In genomic region chr10:100966887-100967286, GRCh38 we compare ENCODE assay signal across 29 cellular contexts. TPM values are rescaled to one million over a fixed set of nuclear protein-coding genes. Genes with fewer than 3 reads are reported as not detected.
DNase-seq lines count a peak whose midpoint lies in the region; ATAC-seq, FAIRE-seq and TF ChIP-seq lines count a peak whose summit lies in the region.
"Had no signal": no experiment of that assay in that cellular context is flagged by ENCODE, and none has a peak within 500 bp of the region (broad histone marks: within the 10 kb centered on the region; RNA-seq: fewer than 3 reads in every experiment).

No MANE protein-coding gene starts in this region.

- WGBS in HepG2 (ENCODE audit: low lambda C conversion rate): 71% methylated on average over 2 of the region's 2 CpGs
- 67% methylated on average over 1 of the region's 2 CpGs for WGBS in right lobe of liver (ENCODE audit: insufficient coverage, low coverage, low lambda C conversion rate, missing lambda C conversion rate)
- 62% methylated on average over 2 of the region's 2 CpGs for WGBS in esophagus muscularis mucosa
- 60 to 73% methylated on average over 2 of the region's 2 CpGs for WGBS in transverse colon (ENCODE audit: low coverage in 1 of 2), 2 donors

- no peak overlapping the region for H3K9ac ChIP-seq in HepG2 (ENCODE audit: insufficient read depth, low read depth, low read length)
- H3K9ac ChIP-seq: BLaER1 had no signal

- H3K36me3 ChIP-seq in HepG2 (replicated peaks in 1 of 2; ENCODE audit: control insufficient read depth in 1 of 2, insufficient read depth in 2 of 2, low read length in 2 of 2) (peaks cover 0 to 9% of the 10 kb centered on the region in 2 experiments; a peak in 1 of 5 replicates), right lobe of liver (peaks cover 0 to 7% (median 2%) of the 10 kb centered on the region in 4 donors), esophagus muscularis mucosa (peaks cover 12 to 44% (median 30%) of the 10 kb centered on the region in 4 donors), transverse colon (peaks cover 0 to 15% (median under 1%) of the 10 kb centered on the region in 4 donors), A673 (ENCODE audit: insufficient read depth, low read length, poor library complexity, severe bottlenecking) (peaks cover 12% of the 10 kb centered on the region)
- H3K36me3 ChIP-seq: BE2C had no signal

- H3K4me2 ChIP-seq in HepG2 (ENCODE audit: low read depth, low read length): no peak overlapping the region
- H3K4me2 ChIP-seq: A549, BLaER1 had no signal

- TF ChIP-seq EP300 in HepG2 (IDR thresholded peaks at IDR 0.05; ENCODE audit: low read depth in 2 of 2, low read length in 2 of 2) (no peak), HepG2 (CRISPR knock-in tag; IDR thresholded peaks at IDR 0.05; ENCODE audit: borderline replicate concordance) (no peak), esophagus muscularis mucosa (IDR thresholded peaks at IDR 0.05) (no peak), transverse colon (IDR thresholded peaks at IDR 0.05; ENCODE audit: low read depth) (no peak)

- no peak overlapping the region for H2AFZ ChIP-seq in HepG2 (ENCODE audit: low read length)

- H3K27me3 ChIP-seq in HepG2 (ENCODE audit: control insufficient read depth in 1 of 2, insufficient read depth in 2 of 2, low read length in 2 of 2): no peaks in the 10 kb centered on the region; a peak in 1 of 5 replicates
- H3K27me3 ChIP-seq in right lobe of liver: no peaks in the 10 kb centered on the region
- H3K27me3 ChIP-seq in esophagus muscularis mucosa: peaks cover 0 to 5% (median 0%) of the 10 kb centered on the region in 4 donors
- H3K27me3 ChIP-seq in transverse colon: no peaks in the 10 kb centered on the region
- no peaks in the 10 kb centered on the region for H3K27me3 ChIP-seq in A673 (replicated peaks; ENCODE audit: insufficient read depth, low read depth, low read length, poor library complexity)
- H3K27me3 ChIP-seq: BE2C, BLaER1 had no signal

- in situ Hi-C loops in HepG2 (cut with HindIII; ENCODE audit: extremely low pct_ligation_motif_present, low pct_unique_long_range_greater_than_20kb) (no loop called here), transverse colon (cut with MboI; ENCODE audit: low pct_ligation_motif_present in 1 of 4, low pct_unique_long_range_greater_than_20kb in 1 of 4, low sequenced_read_pairs in 3 of 4) (no loop called here)

- BruUV-seq in HepG2 (replicated peaks; lab: Mats Ljungman, UMichigan) (no TSS peak), A673 (replicated peaks; lab: Mats Ljungman, UMichigan) (no TSS peak)

- H3K9me3 ChIP-seq in HepG2 (ENCODE audit: low read length): no peaks in the 10 kb centered on the region
- H3K9me3 ChIP-seq in right lobe of liver: no peaks in the 10 kb centered on the region
- no peaks in the 10 kb centered on the region for H3K9me3 ChIP-seq in esophagus muscularis mucosa
- H3K9me3 ChIP-seq in transverse colon: no peaks in the 10 kb centered on the region
- H3K9me3 ChIP-seq in A673 (ENCODE audit: low read depth, low read length, poor library complexity, severe bottlenecking): no peaks in the 10 kb centered on the region
- H3K9me3 ChIP-seq: A549, BE2C, BLaER1 had no signal

- POLR2A ChIA-PET in HepG2 (lab: Yijun Ruan, JAX) (interaction anchor here (0.8 to 12.6 kb wide), 3 partner anchors 8 to 25 kb away, joined by 3 to 277 read pairs (median 3); partner anchors contain the start of genes LZTS2, MRPL43 and TWNK), HEK293T (lab: Yijun Ruan, JAX) (interaction anchor here (1.2 to 2.0 kb wide), 2 partner anchors 20 to 53 kb away, joined by 4 to 5 read pairs; partner anchors contain the start of genes MRPL43 and TWNK), A673 (lab: Charles Lee; ENCODE audit: low non-redundant PET) (no interaction called here)

- ATAC-seq in HepG2: no peak
- ATAC-seq in right lobe of liver: no peak
- ATAC-seq: A549, GM12878 had no signal

- peaks cover 84% of the 10 kb centered on the region for H3K4me1 ChIP-seq in HepG2 (ENCODE audit: insufficient read depth, low read length)
- H3K4me1 ChIP-seq in right lobe of liver: peaks cover 0 to 33% (median 10%) of the 10 kb centered on the region in 4 donors
- H3K4me1 ChIP-seq in esophagus muscularis mucosa: peaks cover 7 to 25% (median 19%) of the 10 kb centered on the region in 4 donors
- H3K4me1 ChIP-seq in transverse colon: peaks cover 8 to 36% (median 20%) of the 10 kb centered on the region in 4 donors
- H3K4me1 ChIP-seq in A673 (ENCODE audit: insufficient read depth, low read length, poor library complexity, severe bottlenecking): peaks cover 6% of the 10 kb centered on the region
- H3K4me1 ChIP-seq: BE2C had no signal

- H3K79me2 ChIP-seq in HepG2 (ENCODE audit: insufficient read depth, low read length): peaks cover 20% of the 10 kb centered on the region

- no peak overlapping the region for H3K4me3 ChIP-seq in HepG2 (replicated peaks in 1 of 3; ENCODE audit: insufficient read depth in 1 of 3, low read depth in 2 of 3, low read length in 3 of 3)
- no peak overlapping the region for H3K4me3 ChIP-seq in right lobe of liver
- H3K4me3 ChIP-seq in esophagus muscularis mucosa: no peak overlapping the region
- H3K4me3 ChIP-seq in transverse colon: no peak overlapping the region
- H3K4me3 ChIP-seq in A673 (ENCODE audit: low read depth, low read length, poor library complexity, severe bottlenecking): no peak overlapping the region
- no peak overlapping the region for H3K4me3 ChIP-seq in foreskin fibroblast (ENCODE audit: low read depth in 1 of 2, low read length in 2 of 2)
- H3K4me3 ChIP-seq: A549, BLaER1, GM12878 had no signal

- TF ChIP-seq POLR2A in HepG2 (IDR thresholded peaks at IDR 0.05; ENCODE audit: insufficient read depth in 1 of 2, low read depth in 2 of 2, low read length in 2 of 2) (0 out of 4 replicates have a peak, but pooled peaks of 1 of the 2 experiments have one; percentile 17), right lobe of liver (IDR thresholded peaks at IDR 0.05) (no peak), esophagus muscularis mucosa (IDR thresholded peaks at IDR 0.05; ENCODE audit: low read depth) (no peak), transverse colon (IDR thresholded peaks at IDR 0.05) (no peak)

- no peaks in the 10 kb centered on the region; the same call in 1 of the 2 replicates for H4K20me1 ChIP-seq in HepG2 (ENCODE audit: insufficient read depth, low read length)
- H4K20me1 ChIP-seq: BLaER1 had no signal

- no peak for DNase-seq in HepG2 (ENCODE audit: low spot score)
- DNase-seq in right lobe of liver: no peak
- DNase-seq in HEK293T (ENCODE audit: extremely low spot score): no peak
- peak; percentile 37 for DNase-seq in esophagus muscularis mucosa (ENCODE audit: extremely low spot score)
- DNase-seq in transverse colon: no peak
- no peak for DNase-seq in A673 (ENCODE audit: low spot score)
- DNase-seq in activated naive CD4-positive, alpha-beta T cell treated with anti-CD3 and anti-CD28 coated beads, Interleukin-2, amount 50 U/mL, for 16 hours: no peak
- DNase-seq in foreskin fibroblast: no peak
- DNase-seq: ACHN; BE2C; C1 segment of cervical spinal cord; CD4-positive, alpha-beta memory T cell; CD4-positive, CD25-positive, alpha-beta regulatory T cell; CD8-positive, alpha-beta memory T cell; COR-L47; DMS 273 treated with DMSO at 0.1 percent for 48 hours; DMS153; DMS53; DMS79; DND-41; EL; GDM1 had no signal

- H3K27ac ChIP-seq in HepG2 (ENCODE audit: extremely low read length, insufficient read depth, low read length) (peak overlapping the region; percentile 36), right lobe of liver (no peak overlapping the region), esophagus muscularis mucosa (replicated peaks in 1 of 4) (no peak overlapping the region), transverse colon (peak overlapping the region in 3 of 4 donors; percentile 81 to 91 (median 90)), A673 (ENCODE audit: low read depth, low read length, poor library complexity, severe bottlenecking) (no peak overlapping the region)
- H3K27ac ChIP-seq: A549, BLaER1 had no signal

- FAIRE-seq in HepG2 (lab: Jason Lieb, UNC): no peak
- FAIRE-seq: A549, GM12878, GM12892, GM18507 had no signal

- CTCF ChIA-PET in HepG2 (lab: Yijun Ruan, JAX; ENCODE audit: low intra/inter-chr PET ratio, low total read pairs) (no interaction called here), HEK293T (lab: Yijun Ruan, JAX) (no interaction called here), A673 (lab: Charles Lee) (no interaction called here)

- intact Hi-C loops in HepG2 (cut with micrococcal nuclease; ENCODE audit: unreplicated experiment): no loop called here
- intact Hi-C loops in right lobe of liver (cut with DNase I): no loop called here
- intact Hi-C loops in esophagus muscularis mucosa (cut with DNase I): loop anchor here (10.0 kb wide), 1 partner anchor 48 kb away; no protein-coding TSS in a partner anchor
- intact Hi-C loops in transverse colon (cut with DNase I; ENCODE audit: low total_unique reads): loop anchor here (10.0 kb wide), 1 partner anchor 48 kb away; no protein-coding TSS in a partner anchor
- intact Hi-C loops in A673 (cut with micrococcal nuclease; ENCODE audit: unreplicated experiment): no loop called here

- TF ChIP-seq RAD21 in HepG2 (CRISPR knock-in tag; IDR thresholded peaks at IDR 0.05): no peak

- TF ChIP-seq CTCF in HepG2 (CRISPR knock-in tag; IDR thresholded peaks at IDR 0.05) (no peak), right lobe of liver (IDR thresholded peaks at IDR 0.05) (no peak), esophagus muscularis mucosa (IDR thresholded peaks at IDR 0.05) (no peak), transverse colon (IDR thresholded peaks at IDR 0.05) (no peak), A673 (conservative IDR thresholded peaks at IDR 0.05; ENCODE audit: low read depth, low read length) (no peak), foreskin fibroblast (IDR thresholded peaks at IDR 0.05; ENCODE audit: low read depth, low read length) (no peak)

RNA-seq across cellular contexts. Expression of gene SEMA4G, which starts 2.4 kb away (rescaled TPM):
- 42.9 and 46.2 TPM in 2 replicates for total RNA-seq in HepG2 (2016; rRNA removed; fragmentation: Illumina TruSeq; extraction: Trizol)
- 16.2 and 18.7 TPM in 2 replicates for total RNA-seq in HepG2 (2016; cell fraction: cytosol; rRNA removed; fragmentation: Illumina TruSeq; extraction: Trizol; ENCODE audit: low read depth)
- 33.8 and 43.7 TPM in 2 replicates for total RNA-seq in HepG2 (2016; cell fraction: insoluble cytoplasmic fraction; rRNA removed; fragmentation: Illumina TruSeq; extraction: Trizol)
- 46.0 and 52.4 TPM in 2 replicates for total RNA-seq in HepG2 (2016; cell fraction: membrane; rRNA removed; fragmentation: Illumina TruSeq; extraction: Trizol)
- total RNA-seq in HepG2 (2016; cell fraction: nucleus; rRNA removed; fragmentation: Illumina TruSeq; extraction: Trizol): 54.5 and 68.3 TPM in 2 replicates
- polyA plus RNA-seq in HepG2 (2011; rRNA removed): 207 and 236 TPM in 2 replicates
- 169 and 172 TPM in 2 replicates for polyA plus RNA-seq in HepG2 (2011; cell fraction: cytosol; rRNA removed)
- 405 and 408 TPM in 2 replicates for polyA plus RNA-seq in HepG2 (2011; cell fraction: nucleus; rRNA removed)
- 154 and 177 TPM in 2 replicates for polyA plus RNA-seq in HepG2 (2012)
- polyA plus RNA-seq in HepG2 (2016; cell fraction: cytosol; fragmentation: Illumina TruSeq; extraction: Trizol; ENCODE audit: low read depth): 29.3 and 33.1 TPM in 2 replicates
- polyA plus RNA-seq in HepG2 (2016; cell fraction: insoluble cytoplasmic fraction; fragmentation: Illumina TruSeq; extraction: Trizol; ENCODE audit: low read depth): 87.9 and 114 TPM in 2 replicates
- polyA plus RNA-seq in HepG2 (2016; cell fraction: membrane; fragmentation: Illumina TruSeq; extraction: Trizol; ENCODE audit: low read depth): 97.4 TPM in 2 replicates
- 269 and 299 TPM in 2 replicates for polyA plus RNA-seq in HepG2 (2016; cell fraction: nucleus; fragmentation: Illumina TruSeq; extraction: Trizol; ENCODE audit: insufficient read depth, low read depth)
- polyA minus RNA-seq in HepG2 (2011; rRNA and poly(A)+ RNA removed; ENCODE audit: low replicate concordance): 0.84 and 364 TPM in 2 replicates
- 105 and 111 TPM in 2 replicates for polyA minus RNA-seq in HepG2 (2011; cell fraction: cytosol; rRNA and poly(A)+ RNA removed)
- 100 and 101 TPM in 2 replicates for polyA minus RNA-seq in HepG2 (2011; cell fraction: nucleus; rRNA and poly(A)+ RNA removed)
- 100 to 1,000 TPM in 1 of 6 experiments, 10 to 100 TPM in 5; 24.7 to 129 (median 38.4) TPM for total RNA-seq in right lobe of liver
- 1 to 10 TPM in 3 of 4 donors, under 1 TPM in 1; 0.66 to 2.5 (median 1.4) TPM for total RNA-seq in esophagus muscularis mucosa
- 100 to 1,000 TPM in 3 of 4 donors, 10 to 100 TPM in 1; 94.0 to 221 (median 121) TPM for total RNA-seq in transverse colon
- 6.1 and 9.2 TPM in 2 replicates for total RNA-seq in A673 (2021)
- total RNA-seq: A172 had no signal
- polyA plus RNA-seq: CD14-positive monocyte had no signal

RNA-seq across cellular contexts. Expression of gene MRPL43, which starts 20.4 kb away (rescaled TPM):
- 68.8 and 71.0 TPM in 2 replicates for total RNA-seq in HepG2 (2016; rRNA removed; fragmentation: Illumina TruSeq; extraction: Trizol)
- total RNA-seq in HepG2 (2016; cell fraction: cytosol; rRNA removed; fragmentation: Illumina TruSeq; extraction: Trizol; ENCODE audit: low read depth): 32.4 and 32.8 TPM in 2 replicates
- 65.7 and 69.8 TPM in 2 replicates for total RNA-seq in HepG2 (2016; cell fraction: insoluble cytoplasmic fraction; rRNA removed; fragmentation: Illumina TruSeq; extraction: Trizol)
- 46.1 and 51.6 TPM in 2 replicates for total RNA-seq in HepG2 (2016; cell fraction: membrane; rRNA removed; fragmentation: Illumina TruSeq; extraction: Trizol)
- 31.2 and 37.2 TPM in 2 replicates for total RNA-seq in HepG2 (2016; cell fraction: nucleus; rRNA removed; fragmentation: Illumina TruSeq; extraction: Trizol)
- 73.7 and 79.1 TPM in 2 replicates for polyA plus RNA-seq in HepG2 (2011; rRNA removed)
- polyA plus RNA-seq in HepG2 (2011; cell fraction: cytosol; rRNA removed): 71.0 and 107 TPM in 2 replicates
- polyA plus RNA-seq in HepG2 (2011; cell fraction: nucleus; rRNA removed): 91.9 and 106 TPM in 2 replicates
- polyA plus RNA-seq in HepG2 (2012): 53.0 and 55.5 TPM in 2 replicates
- 35.2 and 41.6 TPM in 2 replicates for polyA plus RNA-seq in HepG2 (2016; cell fraction: cytosol; fragmentation: Illumina TruSeq; extraction: Trizol; ENCODE audit: low read depth)
- polyA plus RNA-seq in HepG2 (2016; cell fraction: insoluble cytoplasmic fraction; fragmentation: Illumina TruSeq; extraction: Trizol; ENCODE audit: low read depth): 87.4 and 92.0 TPM in 2 replicates
- polyA plus RNA-seq in HepG2 (2016; cell fraction: membrane; fragmentation: Illumina TruSeq; extraction: Trizol; ENCODE audit: low read depth): 50.3 and 58.0 TPM in 2 replicates
- polyA plus RNA-seq in HepG2 (2016; cell fraction: nucleus; fragmentation: Illumina TruSeq; extraction: Trizol; ENCODE audit: insufficient read depth, low read depth): 72.1 and 80.1 TPM in 2 replicates
- 42.1 and 55.4 TPM in 2 replicates for polyA minus RNA-seq in HepG2 (2011; rRNA and poly(A)+ RNA removed; ENCODE audit: low replicate concordance)
- polyA minus RNA-seq in HepG2 (2011; cell fraction: cytosol; rRNA and poly(A)+ RNA removed): 21.1 and 28.5 TPM in 2 replicates
- 14.3 and 15.8 TPM in 2 replicates for polyA minus RNA-seq in HepG2 (2011; cell fraction: nucleus; rRNA and poly(A)+ RNA removed)
- 10 to 100 TPM; 37.0 to 73.5 (median 45.0) TPM for total RNA-seq in right lobe of liver
- total RNA-seq in esophagus muscularis mucosa: 10 to 100 TPM; 54.4 to 98.8 (median 82.4) TPM
- 100 to 1,000 TPM in 1 of 4 donors, 10 to 100 TPM in 3; 32.5 to 104 (median 77.1) TPM for total RNA-seq in transverse colon
- 80.4 and 88.8 TPM in 2 replicates for total RNA-seq in A673 (2021)

RNA-seq across cellular contexts. Expression of gene TWNK, which starts 20.5 kb away (rescaled TPM):
- total RNA-seq in HepG2 (2016; rRNA removed; fragmentation: Illumina TruSeq; extraction: Trizol) (16.5 and 21.9 TPM in 2 replicates), right lobe of liver (1 to 10 TPM; 2.9 to 8.4 (median 4.6) TPM), esophagus muscularis mucosa (10 to 100 TPM in 2 of 4 donors, 1 to 10 TPM in 2; 3.7 to 11.1 (median 9.0) TPM), transverse colon (10 to 100 TPM in 1 of 4 donors, 1 to 10 TPM in 3; 1.1 to 12.7 (median 3.3) TPM), A673 (2021) (29.5 and 30.8 TPM in 2 replicates)
- total RNA-seq in HepG2 (2016; cell fraction: cytosol; rRNA removed; fragmentation: Illumina TruSeq; extraction: Trizol; ENCODE audit: low read depth): 3.7 and 4.5 TPM in 2 replicates
- 18.6 and 19.4 TPM in 2 replicates for total RNA-seq in HepG2 (2016; cell fraction: insoluble cytoplasmic fraction; rRNA removed; fragmentation: Illumina TruSeq; extraction: Trizol)
- total RNA-seq in HepG2 (2016; cell fraction: membrane; rRNA removed; fragmentation: Illumina TruSeq; extraction: Trizol): 11.4 and 11.5 TPM in 2 replicates
- 13.4 and 14.8 TPM in 2 replicates for total RNA-seq in HepG2 (2016; cell fraction: nucleus; rRNA removed; fragmentation: Illumina TruSeq; extraction: Trizol)
- polyA plus RNA-seq in HepG2 (2011; rRNA removed): 10.7 and 14.1 TPM in 2 replicates
- polyA plus RNA-seq in HepG2 (2011; cell fraction: cytosol; rRNA removed): 10.2 and 12.5 TPM in 2 replicates
- polyA plus RNA-seq in HepG2 (2011; cell fraction: nucleus; rRNA removed): 17.6 and 19.3 TPM in 2 replicates
- polyA plus RNA-seq in HepG2 (2012): 16.5 and 20.2 TPM in 2 replicates
- 2.6 and 3.0 TPM in 2 replicates for polyA plus RNA-seq in HepG2 (2016; cell fraction: cytosol; fragmentation: Illumina TruSeq; extraction: Trizol; ENCODE audit: low read depth)
- 22.1 and 23.7 TPM in 2 replicates for polyA plus RNA-seq in HepG2 (2016; cell fraction: insoluble cytoplasmic fraction; fragmentation: Illumina TruSeq; extraction: Trizol; ENCODE audit: low read depth)
- 8.2 and 8.4 TPM in 2 replicates for polyA plus RNA-seq in HepG2 (2016; cell fraction: membrane; fragmentation: Illumina TruSeq; extraction: Trizol; ENCODE audit: low read depth)
- polyA plus RNA-seq in HepG2 (2016; cell fraction: nucleus; fragmentation: Illumina TruSeq; extraction: Trizol; ENCODE audit: insufficient read depth, low read depth): 39.8 and 46.5 TPM in 2 replicates
- 12.7 and 32.5 TPM in 2 replicates for polyA minus RNA-seq in HepG2 (2011; rRNA and poly(A)+ RNA removed; ENCODE audit: low replicate concordance)
- 4.7 and 5.5 TPM in 2 replicates for polyA minus RNA-seq in HepG2 (2011; cell fraction: cytosol; rRNA and poly(A)+ RNA removed)
- 14.2 and 14.9 TPM in 2 replicates for polyA minus RNA-seq in HepG2 (2011; cell fraction: nucleus; rRNA and poly(A)+ RNA removed)

RNA-seq across cellular contexts. Expression of gene LZTS2, which starts 32.7 kb away (rescaled TPM):
- total RNA-seq in HepG2 (2016; rRNA removed; fragmentation: Illumina TruSeq; extraction: Trizol) (60.7 and 65.6 TPM in 2 replicates), right lobe of liver (10 to 100 TPM in 3 of 6 experiments, 1 to 10 TPM in 3; 5.6 to 17.5 (median 11.0) TPM), esophagus muscularis mucosa (100 to 1,000 TPM in 3 of 4 donors, 10 to 100 TPM in 1; 90.5 to 209 (median 162) TPM), transverse colon (10 to 100 TPM; 41.8 to 86.8 (median 56.6) TPM), A673 (2021) (49.1 and 59.9 TPM in 2 replicates)
- total RNA-seq in HepG2 (2016; cell fraction: cytosol; rRNA removed; fragmentation: Illumina TruSeq; extraction: Trizol; ENCODE audit: low read depth): 18.8 and 19.1 TPM in 2 replicates
- total RNA-seq in HepG2 (2016; cell fraction: insoluble cytoplasmic fraction; rRNA removed; fragmentation: Illumina TruSeq; extraction: Trizol): 46.9 and 70.8 TPM in 2 replicates
- 50.4 and 56.7 TPM in 2 replicates for total RNA-seq in HepG2 (2016; cell fraction: membrane; rRNA removed; fragmentation: Illumina TruSeq; extraction: Trizol)
- total RNA-seq in HepG2 (2016; cell fraction: nucleus; rRNA removed; fragmentation: Illumina TruSeq; extraction: Trizol): 40.4 and 47.3 TPM in 2 replicates
- 43.6 and 59.7 TPM in 2 replicates for polyA plus RNA-seq in HepG2 (2011; rRNA removed)
- polyA plus RNA-seq in HepG2 (2011; cell fraction: cytosol; rRNA removed): 25.3 and 50.1 TPM in 2 replicates
- 161 and 196 TPM in 2 replicates for polyA plus RNA-seq in HepG2 (2011; cell fraction: nucleus; rRNA removed)
- 24.4 and 29.3 TPM in 2 replicates for polyA plus RNA-seq in HepG2 (2012)
- 14.3 and 15.4 TPM in 2 replicates for polyA plus RNA-seq in HepG2 (2016; cell fraction: cytosol; fragmentation: Illumina TruSeq; extraction: Trizol; ENCODE audit: low read depth)
- 44.9 and 56.6 TPM in 2 replicates for polyA plus RNA-seq in HepG2 (2016; cell fraction: insoluble cytoplasmic fraction; fragmentation: Illumina TruSeq; extraction: Trizol; ENCODE audit: low read depth)
- polyA plus RNA-seq in HepG2 (2016; cell fraction: membrane; fragmentation: Illumina TruSeq; extraction: Trizol; ENCODE audit: low read depth): 34.1 and 38.8 TPM in 2 replicates
- polyA plus RNA-seq in HepG2 (2016; cell fraction: nucleus; fragmentation: Illumina TruSeq; extraction: Trizol; ENCODE audit: insufficient read depth, low read depth): 112 and 124 TPM in 2 replicates
- 19.0 and 76.7 TPM in 2 replicates for polyA minus RNA-seq in HepG2 (2011; rRNA and poly(A)+ RNA removed; ENCODE audit: low replicate concordance)
- 27.9 and 32.8 TPM in 2 replicates for polyA minus RNA-seq in HepG2 (2011; cell fraction: cytosol; rRNA and poly(A)+ RNA removed)
- polyA minus RNA-seq in HepG2 (2011; cell fraction: nucleus; rRNA and poly(A)+ RNA removed): 19.3 and 19.8 TPM in 2 replicates

RNA-seq across cellular contexts. Expression of gene SLF2, which starts 54.1 kb away (rescaled TPM):
- 48.1 and 59.8 TPM in 2 replicates for total RNA-seq in HepG2 (2016; rRNA removed; fragmentation: Illumina TruSeq; extraction: Trizol)
- 35.7 and 39.2 TPM in 2 replicates for total RNA-seq in HepG2 (2016; cell fraction: cytosol; rRNA removed; fragmentation: Illumina TruSeq; extraction: Trizol; ENCODE audit: low read depth)
- 48.7 and 55.8 TPM in 2 replicates for total RNA-seq in HepG2 (2016; cell fraction: insoluble cytoplasmic fraction; rRNA removed; fragmentation: Illumina TruSeq; extraction: Trizol)
- total RNA-seq in HepG2 (2016; cell fraction: membrane; rRNA removed; fragmentation: Illumina TruSeq; extraction: Trizol): 37.2 and 42.1 TPM in 2 replicates
- 58.3 and 64.6 TPM in 2 replicates for total RNA-seq in HepG2 (2016; cell fraction: nucleus; rRNA removed; fragmentation: Illumina TruSeq; extraction: Trizol)
- 12.2 and 12.6 TPM in 2 replicates for polyA plus RNA-seq in HepG2 (2011; rRNA removed)
- 5.8 and 6.0 TPM in 2 replicates for polyA plus RNA-seq in HepG2 (2011; cell fraction: cytosol; rRNA removed)
- polyA plus RNA-seq in HepG2 (2011; cell fraction: nucleus; rRNA removed): 18.9 and 23.2 TPM in 2 replicates
- polyA plus RNA-seq in HepG2 (2012): 15.3 and 20.8 TPM in 2 replicates
- polyA plus RNA-seq in HepG2 (2016; cell fraction: cytosol; fragmentation: Illumina TruSeq; extraction: Trizol; ENCODE audit: low read depth): 3.5 and 4.7 TPM in 2 replicates
- 30.2 and 31.7 TPM in 2 replicates for polyA plus RNA-seq in HepG2 (2016; cell fraction: insoluble cytoplasmic fraction; fragmentation: Illumina TruSeq; extraction: Trizol; ENCODE audit: low read depth)
- polyA plus RNA-seq in HepG2 (2016; cell fraction: membrane; fragmentation: Illumina TruSeq; extraction: Trizol; ENCODE audit: low read depth): 7.6 and 8.6 TPM in 2 replicates
- 55.6 and 64.3 TPM in 2 replicates for polyA plus RNA-seq in HepG2 (2016; cell fraction: nucleus; fragmentation: Illumina TruSeq; extraction: Trizol; ENCODE audit: insufficient read depth, low read depth)
- polyA minus RNA-seq in HepG2 (2011; rRNA and poly(A)+ RNA removed; ENCODE audit: low replicate concordance): 9.0 and 14.8 TPM in 2 replicates
- 15.4 and 17.1 TPM in 2 replicates for polyA minus RNA-seq in HepG2 (2011; cell fraction: cytosol; rRNA and poly(A)+ RNA removed)
- polyA minus RNA-seq in HepG2 (2011; cell fraction: nucleus; rRNA and poly(A)+ RNA removed): 88.7 and 96.8 TPM in 2 replicates
- 10 to 100 TPM in 3 of 6 experiments, 1 to 10 TPM in 3; 7.1 to 14.2 (median 10.0) TPM for total RNA-seq in right lobe of liver
- 10 to 100 TPM; 19.1 to 34.1 (median 20.8) TPM for total RNA-seq in esophagus muscularis mucosa
- 10 to 100 TPM; 25.4 to 55.1 (median 33.1) TPM for total RNA-seq in transverse colon
- 34.6 and 39.4 TPM in 2 replicates for total RNA-seq in A673 (2021)

Comparison
In these comparisons a context has a peak if more than half of its experiments do, and no peak if none do; other contexts are left out.
1. H3K27ac ChIP-seq: peak in HepG2 (single experiment) and transverse colon (3 of 4); none in right lobe of liver (0 of 3), esophagus muscularis mucosa (0 of 4) and A673 (single experiment).
2. intact Hi-C loops: an anchor here in esophagus muscularis mucosa (10.0 kb wide) and transverse colon (10.0 kb wide); none called in HepG2, right lobe of liver and A673.